Comparison of ENCODE assay signal across 16 cellular contexts in the genomic region with DNA sequence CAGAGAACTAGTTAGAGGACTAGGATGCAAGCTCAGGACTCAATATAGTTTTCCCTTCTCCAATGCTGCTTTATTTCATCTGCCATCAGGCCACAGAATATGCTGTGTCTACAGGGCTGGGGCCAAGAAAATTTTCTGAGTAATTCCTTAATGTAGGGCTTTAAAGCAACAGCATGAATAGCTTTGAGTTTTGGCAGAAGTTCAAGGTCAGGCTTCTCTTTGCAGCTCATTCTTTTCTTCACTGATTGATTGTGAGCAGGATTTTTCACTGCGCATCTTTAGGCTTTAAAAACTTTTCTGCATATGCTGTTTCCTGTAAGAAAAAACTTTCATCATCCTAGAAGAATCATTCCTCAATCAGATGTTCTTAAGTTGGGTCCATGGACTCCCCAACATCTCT. TPM values are rescaled to one million over a fixed set of nuclear protein-coding genes. Genes with fewer than 3 reads are reported as not detected.
"Had no signal": no experiment of that assay in that cellular context is flagged by ENCODE, and none has a peak within 500 bp of the region (broad histone marks: within the 10 kb centered on the region; RNA-seq: fewer than 3 reads in every experiment).

No MANE protein-coding gene starts in this region.

- H3K9ac ChIP-seq: neural progenitor cell had no signal

- DNase-seq: activated CD4-positive, alpha-beta T cell treated with anti-CD3 and anti-CD28 coated beads for 48 hours; activated CD8-positive, alpha-beta memory T cell treated with anti-CD3 and anti-CD28 coated beads for 24 hours; activated naive CD4-positive, alpha-beta T cell treated with anti-CD3 and anti-CD28 coated beads for 36 hours; heart left ventricle; kidney; ovary; stimulated activated CD4-positive, alpha-beta T cell treated with anti-CD3 and anti-CD28 coated beads, Interleukin-2, amount 100 ng/mL, for 48 hours; stimulated activated naive CD4-positive, alpha-beta T cell treated with Interleukin-2 at 50 U/mL for 16 hours; T-helper 17 cell; upper lobe of right lung had no signal

- H3K4me1 Mint-ChIP-seq: activated T-helper 17 cell treated with anti-CD3 and anti-CD28 coated beads, Interleukin-2, amount 50 U/mL, for 72 hours; T-helper 17 cell had no signal

- H3K4me2 ChIP-seq: neural progenitor cell had no signal

- H3K9me3 Mint-ChIP-seq: activated naive CD4-positive, alpha-beta T cell treated with anti-CD3 and anti-CD28 coated beads for 36 hours; activated T-helper 17 cell treated with anti-CD3 and anti-CD28 coated beads, Interleukin-2, amount 50 U/mL, for 72 hours; neural progenitor cell; WTC11 had no signal

- H3K27ac ChIP-seq: heart left ventricle, neural progenitor cell, ovary, upper lobe of right lung had no signal

- H3K4me3 ChIP-seq: heart left ventricle, neural progenitor cell, ovary, upper lobe of right lung had no signal

- H3K27ac Mint-ChIP-seq: activated naive CD4-positive, alpha-beta T cell treated with anti-CD3 and anti-CD28 coated beads for 36 hours; activated T-helper 17 cell treated with anti-CD3 and anti-CD28 coated beads, Interleukin-2, amount 50 U/mL, for 72 hours; neural progenitor cell; T-helper 17 cell; WTC11 had no signal

- ATAC-seq: activated T-helper 17 cell treated with anti-CD3 and anti-CD28 coated beads, Interleukin-2, amount 50 U/mL, for 72 hours; esophagus mucosa; heart left ventricle; T-helper 17 cell; upper lobe of right lung; WTC11 had no signal

- H3K36me3 ChIP-seq: heart left ventricle, neural progenitor cell, ovary had no signal

- H3K36me3 Mint-ChIP-seq: neural progenitor cell had no signal

- H2AFZ ChIP-seq: neural progenitor cell had no signal

- H3K27me3 ChIP-seq: ovary had no signal

- H3K4me3 Mint-ChIP-seq: activated naive CD4-positive, alpha-beta T cell treated with anti-CD3 and anti-CD28 coated beads for 36 hours; activated T-helper 17 cell treated with anti-CD3 and anti-CD28 coated beads, Interleukin-2, amount 50 U/mL, for 72 hours; neural progenitor cell; T-helper 17 cell; WTC11 had no signal

- H3K9me3 ChIP-seq: heart left ventricle, ovary, upper lobe of right lung had no signal

RNA-seq across cellular contexts. Expression of a gene that starts 4.6 kb away (rescaled TPM):
- total RNA-seq: activated naive CD4-positive, alpha-beta T cell treated with anti-CD3 and anti-CD28 coated beads for 36 hours; bronchial epithelial cell; liver had no signal
